ENCODE assay signal across 12 cellular contexts in the genomic region with DNA sequence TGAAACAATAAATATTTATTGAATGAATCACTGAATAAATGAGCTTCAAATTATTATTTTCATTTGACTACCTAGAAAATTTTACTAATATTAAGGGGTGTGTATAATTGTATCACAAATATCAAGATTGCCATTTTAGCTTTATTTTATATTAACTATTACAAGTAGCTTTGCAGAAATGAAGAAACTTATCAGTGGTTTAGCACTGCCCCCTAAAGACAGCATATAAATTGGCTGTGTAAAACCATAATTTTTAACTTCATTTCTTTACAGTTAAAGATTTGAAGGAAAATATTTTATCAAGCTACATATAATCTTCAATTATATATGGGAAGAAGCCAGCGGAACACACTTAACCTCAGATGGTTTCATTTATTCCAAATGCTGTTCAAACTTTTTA. TPM values are rescaled to one million over a fixed set of nuclear protein-coding genes. Genes with fewer than 3 reads are reported as not detected.
DNase-seq lines count a peak whose midpoint lies in the region; ATAC-seq and TF ChIP-seq lines count a peak whose summit lies in the region.
"Had no signal": no experiment of that assay in that cellular context is flagged by ENCODE, and none has a peak within 500 bp of the region (broad histone marks: within the 10 kb centered on the region; RNA-seq: fewer than 3 reads in every experiment).

No MANE protein-coding gene starts in this region.

- 76 to 90% (median 83%) methylated on average over 1 of the region's 1 CpG for WGBS in psoas muscle, 3 donors
- 67 to 92% (median 82%) methylated on average over 1 of the region's 1 CpG for WGBS in adrenal gland, 4 donors

- H3K27ac ChIP-seq in psoas muscle, result no peak overlapping the region
- no peak overlapping the region for H3K27ac ChIP-seq in adrenal gland
- H3K27ac ChIP-seq: SJSA1, skin epidermis had no signal

- ATAC-seq in psoas muscle (no peak), GM18498 (IDR thresholded peaks at IDR 0.05; ENCODE audit: unreplicated experiment) (no peak)
- ATAC-seq: esophagus mucosa had no signal

- no peaks in the 10 kb centered on the region for H3K36me3 ChIP-seq in psoas muscle (ENCODE audit: insufficient read depth in 1 of 2, low read depth in 1 of 2)
- no peaks in the 10 kb centered on the region for H3K36me3 ChIP-seq in adrenal gland (replicated peaks in 1 of 2)
- H3K36me3 ChIP-seq: SJSA1 had no signal

- H3K4me1 ChIP-seq in psoas muscle (no peaks in the 10 kb centered on the region), adrenal gland (replicated peaks in 1 of 2) (no peaks in the 10 kb centered on the region)
- H3K4me1 ChIP-seq: SJSA1 had no signal

- no peaks in the 10 kb centered on the region for H3K27me3 ChIP-seq in psoas muscle (ENCODE audit: insufficient read depth in 3 of 3, low read length in 2 of 3)
- no peaks in the 10 kb centered on the region for H3K27me3 ChIP-seq in adrenal gland
- H3K27me3 ChIP-seq: SJSA1 had no signal

- no peak for TF ChIP-seq POLR2A in adrenal gland (IDR thresholded peaks at IDR 0.05)

- TF ChIP-seq CTCF in psoas muscle (IDR thresholded peaks at IDR 0.05) (peak; percentile 20), adrenal gland (IDR thresholded peaks at IDR 0.05) (peak in 2 of 6 experiments; percentile 30 to 36)

- DNase-seq in NCI-H1092 treated with DMSO at 0.1 percent for 48 hours (lab: John Stamatoyannopoulos, UW) (peak; percentile 25), NCI-H1092 (lab: John Stamatoyannopoulos, UW) (no peak), NCI-H2227 (lab: John Stamatoyannopoulos, UW; ENCODE audit: unreplicated experiment) (peak; percentile 12), cerebellum (ENCODE audit: low spot score) (peak; percentile 9), psoas muscle (no peak), posterior vena cava (ENCODE audit: low spot score) (no peak), adrenal gland (no peak)
- DNase-seq: activated CD4-positive, alpha-beta T cell treated with anti-CD3 and anti-CD28 coated beads, Interleukin-2, amount 50 U/mL, for 1 hour had no signal

- H3K4me3 ChIP-seq in psoas muscle (no peak overlapping the region), adrenal gland (no peak overlapping the region)
- H3K4me3 ChIP-seq: SJSA1, skin epidermis had no signal

- intact Hi-C loops in psoas muscle (cut with DNase I), result loop anchor here in 1 of 2 donors (10.0 kb wide), 1 partner anchor 614 kb away; no protein-coding TSS in a partner anchor
- intact Hi-C loops in posterior vena cava (cut with DNase I), result no loop called here
- intact Hi-C loops in adrenal gland (cut with DNase I), result no loop called here

- no peaks in the 10 kb centered on the region for H3K9me3 ChIP-seq in psoas muscle
- peaks cover 0 to 4% (median 0%) of the 10 kb centered on the region in 3 donors for H3K9me3 ChIP-seq in adrenal gland (replicated peaks in 1 of 3)
- H3K9me3 ChIP-seq: SJSA1 had no signal

RNA-seq across cellular contexts. Expression of a gene that starts 11.4 kb away (rescaled TPM):
- total RNA-seq in cerebellum (not detected), psoas muscle (not detected), posterior vena cava (not detected), adrenal gland (not detected)
- polyA plus RNA-seq in psoas muscle (not detected), adrenal gland (not detected)
- total RNA-seq: esophagus mucosa, SJSA1 had no signal

Comparison
In these comparisons a context has a peak if more than half of its experiments do, and no peak if none do; other contexts are left out.
1. DNase-seq: peak in NCI-H1092 treated with DMSO at 0.1 percent for 48 hours (single experiment), NCI-H2227 (single experiment) and cerebellum (single experiment); none in NCI-H1092 (single experiment), psoas muscle (0 of 2), posterior vena cava (single experiment) and adrenal gland (0 of 7).